ENCODE assay signal across 8 cellular contexts in the genomic region with DNA sequence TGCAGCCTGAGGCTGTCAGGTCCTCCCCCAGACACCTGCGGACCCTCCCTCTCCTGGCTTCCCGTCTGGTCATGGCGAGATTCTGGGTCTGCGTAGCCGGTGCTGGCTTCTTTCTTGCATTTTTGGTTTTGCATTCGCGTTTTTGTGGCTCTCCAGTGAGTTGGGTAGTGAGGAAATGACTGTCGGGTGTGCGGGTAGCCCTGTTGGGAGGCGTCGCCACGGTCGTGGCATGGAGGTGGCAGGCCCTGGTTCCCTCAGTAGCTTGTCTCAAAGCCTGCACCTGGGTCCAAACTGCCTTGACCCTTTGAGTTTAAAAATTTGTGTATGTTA. TPM values are rescaled to one million over a fixed set of nuclear protein-coding genes. Genes with fewer than 3 reads are reported as not detected.
DNase-seq lines count a peak whose midpoint lies in the region; ATAC-seq and TF ChIP-seq lines count a peak whose summit lies in the region.

No MANE protein-coding gene starts in this region.

- POLR2A ChIA-PET in activated CD4-positive, alpha-beta T cell treated with anti-CD3 and anti-CD28 coated beads, Interleukin-2, amount 10 ng/mL, durations not matched to agents 7 days and 5 days (lab: Charles Lee) = no interaction called here

- H3K4me1 Mint-ChIP-seq in activated CD4-positive, alpha-beta T cell treated with anti-CD3 and anti-CD28 coated beads, Interleukin-2, amount 10 ng/mL, durations not matched to agents 7 days and 5 days = peaks cover 55% of the 10 kb centered on the region
- peaks cover 41% of the 10 kb centered on the region for H3K4me1 Mint-ChIP-seq in nephron

- H3K36me3 Mint-ChIP-seq in activated CD4-positive, alpha-beta T cell treated with anti-CD3 and anti-CD28 coated beads, Interleukin-2, amount 10 ng/mL, durations not matched to agents 7 days and 5 days (ENCODE audit: low read depth) = peaks cover 25% of the 10 kb centered on the region
- H3K36me3 Mint-ChIP-seq in nephron (ENCODE audit: low read depth) = peaks cover 7% of the 10 kb centered on the region

- H3K27ac Mint-ChIP-seq in activated CD4-positive, alpha-beta T cell treated with anti-CD3 and anti-CD28 coated beads, Interleukin-2, amount 10 ng/mL, durations not matched to agents 7 days and 5 days = peak overlapping the region; percentile 98
- H3K27ac Mint-ChIP-seq in nephron = peak overlapping the region; percentile 100

- peak overlapping the region; percentile 83 for H3K4me2 ChIP-seq in DND-41 (ENCODE audit: insufficient read depth, low read length)

- H3K27me3 Mint-ChIP-seq in activated CD4-positive, alpha-beta T cell treated with anti-CD3 and anti-CD28 coated beads, Interleukin-2, amount 10 ng/mL, durations not matched to agents 7 days and 5 days = no peaks in the 10 kb centered on the region
- no peaks in the 10 kb centered on the region for H3K27me3 Mint-ChIP-seq in nephron (ENCODE audit: low read depth)

- no peaks in the 10 kb centered on the region for H3K9me3 Mint-ChIP-seq in activated CD4-positive, alpha-beta T cell treated with anti-CD3 and anti-CD28 coated beads, Interleukin-2, amount 10 ng/mL, durations not matched to agents 7 days and 5 days
- no peaks in the 10 kb centered on the region for H3K9me3 Mint-ChIP-seq in nephron

- TF ChIP-seq CTCF in DND-41 (IDR thresholded peaks at IDR 0.05; ENCODE audit: borderline replicate concordance, extremely low read depth, low read length, poor library complexity, severe bottlenecking) = no peak
- no peak for TF ChIP-seq CTCF in nephron (IDR thresholded peaks at IDR 0.05; ENCODE audit: unreplicated experiment in 3 of 3)

- H2AFZ ChIP-seq in DND-41 (ENCODE audit: low read depth, low read length) = peak overlapping the region; percentile 98

- peaks cover 23% of the 10 kb centered on the region for H4K20me1 ChIP-seq in DND-41 (ENCODE audit: insufficient read depth, low read length)

- H3K79me2 ChIP-seq in DND-41 (ENCODE audit: insufficient read depth, low read length) = peaks cover 73% of the 10 kb centered on the region

- H3K27me3 ChIP-seq in DND-41 (ENCODE audit: insufficient read depth, low read length, poor library complexity) = no peaks in the 10 kb centered on the region
- no peaks in the 10 kb centered on the region for H3K27me3 ChIP-seq in HUES64 (ENCODE audit: insufficient read depth, low read length)
- no peaks in the 10 kb centered on the region for H3K27me3 ChIP-seq in endocrine pancreas (ENCODE audit: control insufficient read depth, insufficient read depth, low read length)
- no peaks in the 10 kb centered on the region for H3K27me3 ChIP-seq in thymus (ENCODE audit: control insufficient read depth, insufficient read depth)

- DNase-seq in DND-41 (no peak), HPDE6-E6E7 (ENCODE audit: extremely low spot score) (no peak)
- DNase-seq in activated CD4-positive, alpha-beta T cell treated with anti-CD3 and anti-CD28 coated beads, Interleukin-2, amount 10 ng/mL, durations not matched to agents 7 days and 5 days = peak; percentile 73

- under 1% methylated on average over 13 of the region's 13 CpGs for whole genome bisulfite sequencing in HUES64
- under 1% methylated on average over 13 of the region's 13 CpGs for WGBS in thymus

- CTCF ChIA-PET in activated CD4-positive, alpha-beta T cell treated with anti-CD3 and anti-CD28 coated beads, Interleukin-2, amount 10 ng/mL, durations not matched to agents 7 days and 5 days (lab: Charles Lee) = interaction anchor here (1.6 to 1.9 kb wide), 2 partner anchors 10 to 13 kb away, joined by 3 to 6 read pairs; no protein-coding TSS in a partner anchor

- peak overlapping the region; percentile 89 for H3K4me3 Mint-ChIP-seq in activated CD4-positive, alpha-beta T cell treated with anti-CD3 and anti-CD28 coated beads, Interleukin-2, amount 10 ng/mL, durations not matched to agents 7 days and 5 days
- peak overlapping the region; percentile 94 to 99 (median 98) for H3K4me3 Mint-ChIP-seq in nephron

- peak; percentile 49 for ATAC-seq in DND-41 (ENCODE audit: insufficient read depth, low read depth)
- peak; percentile 37 for ATAC-seq in GM21390 (IDR thresholded peaks at IDR 0.05; ENCODE audit: unreplicated experiment)

- H3K9me3 ChIP-seq in DND-41 (ENCODE audit: insufficient read depth, low read length, severe bottlenecking) (no peaks in the 10 kb centered on the region), HUES64 (ENCODE audit: insufficient read depth, low read depth, low read length) (no peaks in the 10 kb centered on the region), endocrine pancreas (ENCODE audit: control insufficient read depth, low read length) (no peaks in the 10 kb centered on the region), thymus (ENCODE audit: control insufficient read depth) (no peaks in the 10 kb centered on the region)

- H3K4me1 ChIP-seq in DND-41 (ENCODE audit: insufficient read depth, low read length) (peaks cover 48% of the 10 kb centered on the region), HUES64 (ENCODE audit: insufficient read depth, low read length) (peaks cover 22% of the 10 kb centered on the region), endocrine pancreas (ENCODE audit: control insufficient read depth, insufficient read depth, low read length) (peaks cover 23% of the 10 kb centered on the region), thymus (ENCODE audit: control insufficient read depth, insufficient read depth, low read length) (peaks cover 7% of the 10 kb centered on the region)

- H3K4me3 ChIP-seq in DND-41 (ENCODE audit: low read depth in 1 of 2, low read length in 2 of 2) (peak overlapping the region; percentile 85 to 91), HUES64 (ENCODE audit: low read length) (peak overlapping the region; percentile 91), endocrine pancreas (ENCODE audit: control insufficient read depth, insufficient read depth, low read length) (peak overlapping the region; percentile 81), thymus (ENCODE audit: low read length) (peak overlapping the region; percentile 98)

- peak overlapping the region; percentile 94 for H3K27ac ChIP-seq in DND-41 (ENCODE audit: low read length)
- peak overlapping the region; percentile 8; the same call in 1 of the 2 replicates for H3K27ac ChIP-seq in HUES64 (ENCODE audit: low read depth, low read length)
- peak overlapping the region; percentile 94 for H3K27ac ChIP-seq in thymus (ENCODE audit: low read depth)

- H3K9ac ChIP-seq in DND-41 (ENCODE audit: low read depth, low read length) (peak overlapping the region; percentile 86), HUES64 (ENCODE audit: low read depth, low read length) (peak overlapping the region; percentile 94), endocrine pancreas (ENCODE audit: control insufficient read depth, insufficient read depth, low read length) (peak overlapping the region; percentile 87)

- H3K36me3 ChIP-seq in DND-41 (ENCODE audit: insufficient read depth, low read length) (peaks cover 16% of the 10 kb centered on the region; the same call in 1 of the 2 replicates), HUES64 (ENCODE audit: insufficient read depth, low read length) (peaks cover 29% of the 10 kb centered on the region), endocrine pancreas (ENCODE audit: control insufficient read depth, insufficient read depth, low read length) (no peaks in the 10 kb centered on the region), thymus (ENCODE audit: control insufficient read depth, insufficient read depth) (no peaks in the 10 kb centered on the region)

RNA-seq across cellular contexts. Expression of gene NHLRC3, which starts 0.3 kb away (rescaled TPM):
- 6.8 TPM for polyA plus RNA-seq in HUES64 (2013, experiment 1 of 2)
- polyA plus RNA-seq in HUES64 (2013, experiment 2 of 2) = 8.5 TPM
- 10 to 100 TPM; 18.4 to 20.4 TPM for total RNA-seq in activated CD4-positive, alpha-beta T cell treated with anti-CD3 and anti-CD28 coated beads, Interleukin-2, amount 10 ng/mL, durations not matched to agents 7 days and 5 days
- 19.0 TPM for polyA plus RNA-seq in thymus

RNA-seq across cellular contexts. Expression of gene PROSER1, which starts 0.6 kb away (rescaled TPM):
- polyA plus RNA-seq in HUES64 (2013, experiment 1 of 2) = 42.3 TPM
- 50.4 TPM for polyA plus RNA-seq in HUES64 (2013, experiment 2 of 2)
- 10 to 100 TPM; 47.3 to 51.2 TPM for total RNA-seq in activated CD4-positive, alpha-beta T cell treated with anti-CD3 and anti-CD28 coated beads, Interleukin-2, amount 10 ng/mL, durations not matched to agents 7 days and 5 days
- polyA plus RNA-seq in thymus = 29.8 TPM

RNA-seq across cellular contexts. Expression of gene STOML3, which starts 47.9 kb away (rescaled TPM):
- polyA plus RNA-seq in HUES64 (2013, experiment 1 of 2) = 0.85 TPM
- 0.38 TPM for polyA plus RNA-seq in HUES64 (2013, experiment 2 of 2)
- total RNA-seq in activated CD4-positive, alpha-beta T cell treated with anti-CD3 and anti-CD28 coated beads, Interleukin-2, amount 10 ng/mL, durations not matched to agents 7 days and 5 days = not detected
- polyA plus RNA-seq in thymus = 0.23 TPM

Comparison
In these comparisons a context has a peak if more than half of its experiments do, and no peak if none do; other contexts are left out.
1. H3K27ac ChIP-seq: peak in every context shown above with its lines; median percentile 94 in DND-41; 94 in thymus; 8 in HUES64.